In the genomic region with DNA sequence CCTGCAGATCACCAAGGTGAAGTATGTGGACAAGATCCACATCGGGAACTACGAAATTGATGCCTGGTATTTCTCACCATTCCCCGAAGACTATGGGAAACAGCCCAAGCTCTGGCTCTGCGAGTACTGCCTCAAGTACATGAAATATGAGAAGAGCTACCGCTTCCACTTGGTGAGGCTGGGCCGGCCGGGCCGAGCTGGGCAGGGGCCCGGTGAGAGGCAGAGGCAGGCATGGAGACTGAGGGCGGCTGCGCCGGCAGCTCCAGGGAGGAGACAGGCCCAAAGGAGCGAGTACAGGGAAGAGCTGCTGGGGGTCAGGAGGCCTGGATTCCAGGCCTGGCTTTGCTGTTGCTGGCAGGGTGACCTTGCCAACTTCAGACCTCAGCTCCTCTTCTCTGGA, we compare ENCODE assay signal across 1 cellular context.
TF ChIP-seq lines count a peak whose summit lies in the region.

No MANE protein-coding gene starts in this region.

TF ChIP-seq in WTC11, 78 proteins besides CTCF, POLR2A, EP300 and RAD21:
- TF ChIP-seq, protein P1, sequence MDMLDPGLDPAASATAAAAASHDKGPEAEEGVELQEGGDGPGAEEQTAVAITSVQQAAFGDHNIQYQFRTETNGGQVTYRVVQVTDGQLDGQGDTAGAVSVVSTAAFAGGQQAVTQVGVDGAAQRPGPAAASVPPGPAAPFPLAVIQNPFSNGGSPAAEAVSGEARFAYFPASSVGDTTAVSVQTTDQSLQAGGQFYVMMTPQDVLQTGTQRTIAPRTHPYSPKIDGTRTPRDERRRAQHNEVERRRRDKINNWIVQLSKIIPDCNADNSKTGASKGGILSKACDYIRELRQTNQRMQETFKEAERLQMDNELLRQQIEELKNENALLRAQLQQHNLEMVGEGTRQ (CRISPR knock-in tag; IDR thresholded peaks at IDR 0.05) = no peak
